ENCODE assay signal across 8 cellular contexts in the genomic region with DNA sequence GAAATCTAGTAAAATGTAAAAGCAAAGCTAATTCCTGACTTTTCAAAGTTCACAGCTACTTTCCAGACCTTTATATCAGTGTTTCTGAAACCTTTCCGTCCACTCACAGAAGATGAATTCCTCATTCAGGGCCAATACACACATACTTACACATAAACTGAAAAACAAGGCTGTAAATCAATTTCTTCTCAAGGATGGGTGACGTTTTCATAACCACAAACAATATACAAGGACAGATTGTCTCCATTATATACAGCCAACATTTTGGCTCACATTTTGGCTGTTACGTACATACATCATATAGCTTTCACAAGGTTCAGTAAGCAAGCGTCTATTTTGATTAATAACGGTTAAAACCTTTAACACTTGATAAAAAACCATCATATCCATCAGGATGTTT. TPM values are rescaled to one million over a fixed set of nuclear protein-coding genes. Genes with fewer than 3 reads are reported as not detected.
DNase-seq lines count a peak whose midpoint lies in the region; ATAC-seq, FAIRE-seq and TF ChIP-seq lines count a peak whose summit lies in the region.

No MANE protein-coding gene starts in this region.

- DNase-seq in D721Med (ENCODE audit: insufficient read length, low spot score) (no peak), MM.1S (no peak), dorsolateral prefrontal cortex (no peak), neural crest cell (ENCODE audit: low read depth, low spot score) (no peak), NCI-H2029 treated with DMSO at 0.1 percent for 48 hours (lab: John Stamatoyannopoulos, UW) (no peak), LoVo (ENCODE audit: low spot score) (no peak)

- H3F3A ChIP-seq in MM.1S (ENCODE audit: insufficient read depth, low read length): 0 out of 2 replicates have a peak, but pooled peaks cover 5% of the 10 kb centered on the region

- peak; percentile 80 for FAIRE-seq in D721Med (lab: Jason Lieb, UNC)

- H3K4me3 ChIP-seq in MM.1S (ENCODE audit: low read length) (peak overlapping the region; percentile 98), dorsolateral prefrontal cortex (peak overlapping the region; percentile 64 to 99 (median 93))

- ATAC-seq in GM18858 (IDR thresholded peaks at IDR 0.05; ENCODE audit: unreplicated experiment): no peak
- ATAC-seq in GM21619 (IDR thresholded peaks at IDR 0.05; ENCODE audit: unreplicated experiment): no peak

- H3K27me3 ChIP-seq in MM.1S (replicated peaks; ENCODE audit: insufficient read depth, low read length): no peaks in the 10 kb centered on the region
- H3K27me3 ChIP-seq in dorsolateral prefrontal cortex: no peaks in the 10 kb centered on the region

- H3K9ac ChIP-seq in MM.1S (ENCODE audit: low read length): no peak overlapping the region

- no peaks in the 10 kb centered on the region for H3K9me3 ChIP-seq in MM.1S (replicated peaks; ENCODE audit: insufficient read depth, low read length)

- peaks cover 12% of the 10 kb centered on the region for H3K36me3 Mint-ChIP-seq in neural crest cell (ENCODE audit: low read depth)

- no peaks in the 10 kb centered on the region for H3K36me3 ChIP-seq in MM.1S (replicated peaks; ENCODE audit: insufficient read depth, low read length)

- intact Hi-C loops in dorsolateral prefrontal cortex (cut with DNase I): loop anchor here (5.0 kb wide), 2 partner anchors 61 to 94 kb away; a partner anchor contains a TSS

- H4K20me1 ChIP-seq in MM.1S (ENCODE audit: insufficient read depth, low read length): peaks cover 4% of the 10 kb centered on the region; the same call in 1 of the 2 replicates

- no peak overlapping the region for H2AFZ ChIP-seq in MM.1S (ENCODE audit: low read length)

- TF ChIP-seq CTCF in D721Med (IDR thresholded peaks at IDR 0.05; ENCODE audit: insufficient read depth, missing control alignments) (no peak), MM.1S (IDR thresholded peaks at IDR 0.05; ENCODE audit: low read length) (no peak), dorsolateral prefrontal cortex (IDR thresholded peaks at IDR 0.05 in 54 of 56, conservative IDR thresholded peaks at IDR 0.05 in 2 of 56; ENCODE audit: low read depth in 1 of 56, partially characterized antibody in 56 of 56) (no peak), neural crest cell (conservative IDR thresholded peaks at IDR 0.05) (no peak)

- peak overlapping the region; percentile 98 for H3K4me3 Mint-ChIP-seq in neural crest cell

- no peak overlapping the region for H3K27ac Mint-ChIP-seq in neural crest cell (ENCODE audit: unreplicated experiment)

- peaks cover 10% of the 10 kb centered on the region for H3K27me3 Mint-ChIP-seq in neural crest cell (ENCODE audit: low read depth)

- no peaks in the 10 kb centered on the region; the same call in 1 of the 2 replicates for H3K4me1 ChIP-seq in MM.1S (ENCODE audit: low read length)

- peak overlapping the region; percentile 72 for H3K4me2 ChIP-seq in MM.1S (ENCODE audit: low read depth, low read length)

- peaks cover 63% of the 10 kb centered on the region for H3K79me2 ChIP-seq in MM.1S (ENCODE audit: low read length)

- H3K4me1 Mint-ChIP-seq in neural crest cell: peaks cover 40% of the 10 kb centered on the region

- peaks cover 3% of the 10 kb centered on the region for H3K9me3 Mint-ChIP-seq in neural crest cell

- no peaks in the 10 kb centered on the region for H3K9me2 ChIP-seq in MM.1S (replicated peaks; ENCODE audit: insufficient read depth, low read length)

- H3K27ac ChIP-seq in MM.1S (ENCODE audit: low read length) (no peak overlapping the region), dorsolateral prefrontal cortex (peak overlapping the region in 4 of 59 donors; percentile 38 to 93 (median 89))

RNA-seq across cellular contexts. Expression of a gene that starts 1.4 kb away (rescaled TPM):
- total RNA-seq in dorsolateral prefrontal cortex (100 to 1,000 TPM in 85 of 120 experiments, 10 to 100 TPM in 35; 74.9 to 135 (median 105) TPM), neural crest cell (76.2 and 76.3 TPM in 2 replicates)
